In genomic region chr11:14813506-14813905, GRCh38 we compare ENCODE assay signal across 17 cellular contexts.
"Had no signal": no experiment of that assay in that cellular context is flagged by ENCODE, and none has a peak within 500 bp of the region (broad histone marks: within the 10 kb centered on the region; RNA-seq: fewer than 3 reads in every experiment).

No MANE protein-coding gene starts in this region.

- DNase-seq: activated CD4-positive, alpha-beta T cell treated with anti-CD3 and anti-CD28 coated beads for 1 hour; activated CD4-positive, alpha-beta T cell treated with anti-CD3 and anti-CD28 coated beads, Interleukin-2, amount 50 U/mL, for 48 hours; activated CD8-positive, alpha-beta memory T cell treated with anti-CD3 and anti-CD28 coated beads, Interleukin-2, amount 50 U/mL, for 4 hours; activated naive CD4-positive, alpha-beta T cell treated with Interleukin-2 at 50 U/mL for 16 hours; adrenal gland; colonic mucosa; effector CD4-positive, alpha-beta T cell; heart right ventricle; islet precursor cell; mammary epithelial cell; naive thymus-derived CD4-positive, alpha-beta T cell; occipital lobe; right lobe of liver; tibial artery had no signal

- ATAC-seq: heart right ventricle; left lobe of liver; naive thymus-derived CD4-positive, alpha-beta T cell; right lobe of liver; stimulated activated memory B cell treated with anti-CD40 and anti-IgM and Interleukin-4, amounts not matched to agents 10 μg/mL and 1 μg/mL and 100 μg/mL, for 72 hours had no signal

- H3K27me3 Mint-ChIP-seq: naive thymus-derived CD4-positive, alpha-beta T cell; progenitor cell of endocrine pancreas; stimulated activated memory B cell treated with anti-CD40 and anti-IgM and Interleukin-4, amounts not matched to agents 10 μg/mL and 1 μg/mL and 100 μg/mL, for 72 hours had no signal

- H3K4me1 Mint-ChIP-seq: stimulated activated memory B cell treated with anti-CD40 and anti-IgM and Interleukin-4, amounts not matched to agents 10 μg/mL and 1 μg/mL and 100 μg/mL, for 72 hours had no signal

- H3K9me3 Mint-ChIP-seq: stimulated activated memory B cell treated with anti-CD40 and anti-IgM and Interleukin-4, amounts not matched to agents 10 μg/mL and 1 μg/mL and 100 μg/mL, for 72 hours had no signal

- H3K27ac Mint-ChIP-seq: progenitor cell of endocrine pancreas; stimulated activated memory B cell treated with anti-CD40 and anti-IgM and Interleukin-4, amounts not matched to agents 10 μg/mL and 1 μg/mL and 100 μg/mL, for 72 hours had no signal

- H3K4me3 Mint-ChIP-seq: naive thymus-derived CD4-positive, alpha-beta T cell; stimulated activated memory B cell treated with anti-CD40 and anti-IgM and Interleukin-4, amounts not matched to agents 10 μg/mL and 1 μg/mL and 100 μg/mL, for 72 hours had no signal

- H3K36me3 Mint-ChIP-seq: stimulated activated memory B cell treated with anti-CD40 and anti-IgM and Interleukin-4, amounts not matched to agents 10 μg/mL and 1 μg/mL and 100 μg/mL, for 72 hours had no signal
